ENCODE assay signal across 18 cellular contexts in the genomic region with DNA sequence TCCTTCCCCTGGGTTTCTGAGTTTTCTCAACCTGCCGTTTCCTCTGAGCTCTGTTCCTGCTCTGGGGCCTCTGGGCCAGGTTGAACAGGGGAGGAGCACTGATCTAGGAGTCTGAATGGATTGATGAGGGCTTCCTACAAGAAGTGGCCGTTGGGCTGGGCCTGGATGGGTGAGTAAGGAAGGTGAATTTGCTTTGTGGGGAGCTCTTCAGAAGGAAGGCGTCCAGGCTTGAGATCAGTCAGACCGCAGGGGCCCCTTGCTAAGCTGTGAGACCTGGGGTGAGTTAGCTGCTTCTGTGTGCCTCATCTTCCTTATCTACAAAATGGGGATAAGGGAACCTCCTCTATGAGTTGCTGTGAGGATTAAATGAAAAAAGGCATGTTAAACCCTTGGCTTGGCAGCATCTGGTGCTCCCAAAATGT. TPM values are rescaled to one million over a fixed set of nuclear protein-coding genes. Genes with fewer than 3 reads are reported as not detected.
A peak's percentile ranks its signal among the peaks of the same experiment; 100 is the strongest.
DNase-seq lines count a peak whose midpoint lies in the region; ATAC-seq, FAIRE-seq and TF ChIP-seq lines count a peak whose summit lies in the region.
"Had no signal": no experiment of that assay in that cellular context is flagged by ENCODE, and none has a peak within 500 bp of the region (broad histone marks: within the 10 kb centered on the region; RNA-seq: fewer than 3 reads in every experiment).

No MANE protein-coding gene starts in this region.

- H2AK5ac ChIP-seq in H9 (ENCODE audit: insufficient read length, low read length): no peak overlapping the region

- H3K4me3 ChIP-seq in ascending aorta (no peak overlapping the region), lung (no peak overlapping the region), stomach (no peak overlapping the region)

- no peak overlapping the region for H4K8ac ChIP-seq in H9 (replicated peaks; ENCODE audit: insufficient read length, low read depth, low read length)

- no peak for TF ChIP-seq CTCF in H9 (conservative IDR thresholded peaks at IDR 0.05)
- no peak for TF ChIP-seq CTCF in ascending aorta (IDR thresholded peaks at IDR 0.05)
- no peak for TF ChIP-seq CTCF in lung (IDR thresholded peaks at IDR 0.05; ENCODE audit: control extremely low read depth, extremely low read depth)
- TF ChIP-seq CTCF in stomach (IDR thresholded peaks at IDR 0.05): no peak

- TF ChIP-seq POLR2A in stomach (IDR thresholded peaks at IDR 0.05) (no peak), H54 (IDR thresholded peaks at IDR 0.05; ENCODE audit: low read depth, low read length) (no peak)

- no peaks in the 10 kb centered on the region for H3K36me3 Mint-ChIP-seq in H9 (ENCODE audit: insufficient read depth in 1 of 3, low read depth in 3 of 3)
- H3K36me3 Mint-ChIP-seq: activated CD8-positive, alpha-beta memory T cell treated with anti-CD3 and anti-CD28 coated beads, Interleukin-2, amount 10 ng/mL, durations not matched to agents 7 days and 5 days; activated naive CD4-positive, alpha-beta T cell treated with anti-CD3 and anti-CD28 coated beads, Interleukin-2, amount 50 U/mL, for 24 hours; CD4-positive, CD25-positive, alpha-beta regulatory T cell; naive thymus-derived CD8-positive, alpha-beta T cell had no signal

- no peak overlapping the region for H3K18ac ChIP-seq in H9 (ENCODE audit: insufficient read length, low read depth, low read length)

- H2BK12ac ChIP-seq in H9 (ENCODE audit: insufficient read length, low read depth, low read length): no peak overlapping the region

- ATAC-seq in lung (ENCODE audit: insufficient read depth, low FRiP score): no peak
- ATAC-seq: activated CD8-positive, alpha-beta memory T cell treated with anti-CD3 and anti-CD28 coated beads, Interleukin-2, amount 10 ng/mL, durations not matched to agents 7 days and 5 days; naive thymus-derived CD8-positive, alpha-beta T cell had no signal

- no peak overlapping the region for H2BK15ac ChIP-seq in H9 (ENCODE audit: low read depth, low read length)

- intact Hi-C loops in ascending aorta (cut with DNase I): no loop called here
- intact Hi-C loops in stomach (cut with DNase I; ENCODE audit: low total_unique reads): no loop called here

- no peak overlapping the region for H4K5ac ChIP-seq in H9 (ENCODE audit: insufficient read length, low read depth, low read length)

- H3K27ac Mint-ChIP-seq in H9: peak overlapping the region in 2 of 3 experiments; percentile 11 to 17; a peak in 2 of 7 replicates
- H3K27ac Mint-ChIP-seq: activated CD8-positive, alpha-beta memory T cell treated with anti-CD3 and anti-CD28 coated beads, Interleukin-2, amount 10 ng/mL, durations not matched to agents 7 days and 5 days; activated naive CD4-positive, alpha-beta T cell treated with anti-CD3 and anti-CD28 coated beads, Interleukin-2, amount 50 U/mL, for 24 hours; CD4-positive, CD25-positive, alpha-beta regulatory T cell; naive thymus-derived CD8-positive, alpha-beta T cell had no signal

- FAIRE-seq in H54 (lab: Jason Lieb, UNC): no peak
- FAIRE-seq: GM18507 had no signal

- no peak overlapping the region for H3K4ac ChIP-seq in H9 (ENCODE audit: low read depth, low read length)

- H3K9ac ChIP-seq in H9 (ENCODE audit: extremely low read depth, insufficient read length, low read length): no peak overlapping the region

- H4K91ac ChIP-seq in H9 (ENCODE audit: insufficient read length, low read depth, low read length): no peak overlapping the region

- H2BK5ac ChIP-seq in H9 (ENCODE audit: insufficient read length, low read length): no peak overlapping the region

- no peaks in the 10 kb centered on the region for H4K20me1 ChIP-seq in H9 (ENCODE audit: control insufficient read depth, insufficient read depth, insufficient read length)

- H3K14ac ChIP-seq in H9 (ENCODE audit: insufficient read depth, low read length): no peak overlapping the region

- peaks cover 45 to 60% of the 10 kb centered on the region in 2 experiments for H3K4me1 Mint-ChIP-seq in H9
- H3K4me1 Mint-ChIP-seq: activated CD8-positive, alpha-beta memory T cell treated with anti-CD3 and anti-CD28 coated beads, Interleukin-2, amount 10 ng/mL, durations not matched to agents 7 days and 5 days; activated naive CD4-positive, alpha-beta T cell treated with anti-CD3 and anti-CD28 coated beads, Interleukin-2, amount 50 U/mL, for 24 hours; CD4-positive, CD25-positive, alpha-beta regulatory T cell; naive thymus-derived CD8-positive, alpha-beta T cell had no signal

- H3T11ph ChIP-seq in H9 (ENCODE audit: low read length): no peak overlapping the region

- H3K4me2 ChIP-seq in H9 (ENCODE audit: insufficient read depth, insufficient read length, low read length): no peak overlapping the region

- DNase-seq in H9: no peak
- DNase-seq in ascending aorta (ENCODE audit: low spot score in 2 of 2): no peak
- no peak for DNase-seq in lung (ENCODE audit: low spot score)
- no peak for DNase-seq in stomach
- DNase-seq in H54 (ENCODE audit: insufficient read length, low spot score): no peak
- DNase-seq in NCI-H510A treated with DMSO at 0.1 percent for 48 hours (lab: John Stamatoyannopoulos, UW): no peak
- DNase-seq in medulla oblongata (ENCODE audit: extremely low spot score): no peak
- no peak for DNase-seq in NCI-H345 (lab: John Stamatoyannopoulos, UW)
- DNase-seq: activated CD8-positive, alpha-beta memory T cell treated with anti-CD3 and anti-CD28 coated beads, Interleukin-2, amount 10 ng/mL, durations not matched to agents 7 days and 5 days; CD4-positive, CD25-positive, alpha-beta regulatory T cell; GDM1; naive thymus-derived CD8-positive, alpha-beta T cell; NCI-H1092; NCI-H510A; SIG-M5 had no signal

- no peaks in the 10 kb centered on the region for H3K27me3 ChIP-seq in H9 (ENCODE audit: insufficient read depth, low read length)
- no peaks in the 10 kb centered on the region for H3K27me3 ChIP-seq in ascending aorta
- H3K27me3 ChIP-seq in lung (ENCODE audit: control insufficient read depth, insufficient read depth): no peaks in the 10 kb centered on the region
- H3K27me3 ChIP-seq in stomach: no peaks in the 10 kb centered on the region

- no peak overlapping the region for H3K56ac ChIP-seq in H9 (ENCODE audit: insufficient read length, low read depth, low read length)

- H3K4me3 Mint-ChIP-seq in H9: no peak overlapping the region
- H3K4me3 Mint-ChIP-seq: activated CD8-positive, alpha-beta memory T cell treated with anti-CD3 and anti-CD28 coated beads, Interleukin-2, amount 10 ng/mL, durations not matched to agents 7 days and 5 days; activated naive CD4-positive, alpha-beta T cell treated with anti-CD3 and anti-CD28 coated beads, Interleukin-2, amount 50 U/mL, for 24 hours; CD4-positive, CD25-positive, alpha-beta regulatory T cell; naive thymus-derived CD8-positive, alpha-beta T cell had no signal

- no peaks in the 10 kb centered on the region; the same call in 1 of the 2 replicates for H3K4me1 ChIP-seq in H9 (ENCODE audit: insufficient read depth, low read length)
- peaks cover 56 to 84% of the 10 kb centered on the region in 2 donors for H3K4me1 ChIP-seq in ascending aorta
- peaks cover 21 to 34% of the 10 kb centered on the region in 2 donors for H3K4me1 ChIP-seq in lung (ENCODE audit: control insufficient read depth in 2 of 2, insufficient read depth in 2 of 2, low read length in 2 of 2)
- H3K4me1 ChIP-seq in stomach: peaks cover 80 to 97% (median 94%) of the 10 kb centered on the region in 4 donors

- H3K27ac ChIP-seq in H9 (ENCODE audit: insufficient read length, low read depth, low read length) (no peak overlapping the region), ascending aorta (peak overlapping the region; percentile 95 to 96), lung (ENCODE audit: low read depth in 1 of 2, low read length in 1 of 2) (peak overlapping the region; percentile 86 to 94), stomach (peak overlapping the region; percentile 43 to 90 (median 86))
- H3K27ac ChIP-seq: VCaP had no signal

- H3K23me2 ChIP-seq in H9 (ENCODE audit: insufficient read length, low read depth, low read length, poor library complexity, severe bottlenecking): no peaks in the 10 kb centered on the region

- H3K27me3 Mint-ChIP-seq in H9 (ENCODE audit: low read depth): peaks cover 2% of the 10 kb centered on the region; the same call in 1 of the 2 replicates
- H3K27me3 Mint-ChIP-seq: activated naive CD4-positive, alpha-beta T cell treated with anti-CD3 and anti-CD28 coated beads, Interleukin-2, amount 50 U/mL, for 24 hours had no signal

- H3K23ac ChIP-seq in H9 (ENCODE audit: insufficient read length, low read depth, low read length): no peak overlapping the region

- no peak overlapping the region for H2BK120ac ChIP-seq in H9 (ENCODE audit: low read depth, low read length, poor library complexity, severe bottlenecking)

- no peaks in the 10 kb centered on the region for H3K9me3 Mint-ChIP-seq in H9
- H3K9me3 Mint-ChIP-seq: activated naive CD4-positive, alpha-beta T cell treated with anti-CD3 and anti-CD28 coated beads, Interleukin-2, amount 50 U/mL, for 24 hours; naive thymus-derived CD8-positive, alpha-beta T cell had no signal

- no peaks in the 10 kb centered on the region for H3K9me3 ChIP-seq in H9 (ENCODE audit: control insufficient read depth, low read depth, low read length)
- no peaks in the 10 kb centered on the region for H3K9me3 ChIP-seq in ascending aorta
- H3K9me3 ChIP-seq in lung (ENCODE audit: control insufficient read depth in 2 of 2, insufficient read depth in 1 of 2, low read length in 1 of 2): no peaks in the 10 kb centered on the region
- H3K9me3 ChIP-seq in stomach: no peaks in the 10 kb centered on the region

- no peaks in the 10 kb centered on the region for H3K79me2 ChIP-seq in H9 (ENCODE audit: insufficient read depth, low read length)

- H2BK20ac ChIP-seq in H9 (ENCODE audit: low read depth, low read length, poor library complexity, severe bottlenecking): no peak overlapping the region

- H3K79me1 ChIP-seq in H9 (ENCODE audit: insufficient read depth, low read depth, low read length, poor library complexity, severe bottlenecking): no peaks in the 10 kb centered on the region

- H3K36me3 ChIP-seq in ascending aorta (peaks cover 0 to 3% of the 10 kb centered on the region in 2 donors), lung (ENCODE audit: control insufficient read depth in 2 of 2, insufficient read depth in 2 of 2, low read length in 2 of 2) (no peaks in the 10 kb centered on the region), stomach (no peaks in the 10 kb centered on the region)

- WGBS in H9 (ENCODE audit: extremely low coverage, insufficient read length, low lambda C conversion rate): no CpG with 5 or more reads among the region's 4 CpGs
- WGBS in lung, 2 donors: 69 to 76% methylated on average over 4 of the region's 4 CpGs
- WGBS in stomach, 5 donors: 63 to 69% (median 64%) methylated on average over 4 of the region's 4 CpGs

- no peak for TF ChIP-seq EP300 in stomach (IDR thresholded peaks at IDR 0.05)

- H2AFZ ChIP-seq in H9 (ENCODE audit: low read length): no peak overlapping the region

RNA-seq across cellular contexts. Expression of gene SYNPO, which starts 1.1 kb away (rescaled TPM):
- 1.7 and 1.9 TPM in 2 replicates for total RNA-seq in H9 (2021)
- 128 TPM for total RNA-seq in ascending aorta
- total RNA-seq in lung: 100 to 1,000 TPM in 1 of 2 donors, 10 to 100 TPM in 1; 10.3 to 111 TPM
- 10 to 100 TPM; 41.0 to 43.8 TPM for polyA plus RNA-seq in lung
- total RNA-seq in stomach: 10 to 100 TPM in 3 of 5 donors, 1 to 10 TPM in 2; 3.7 to 52.7 (median 20.1) TPM
- 10 to 100 TPM; 12.6 to 42.3 (median 23.2) TPM for polyA plus RNA-seq in stomach
- polyA plus RNA-seq: CD4-positive, CD25-positive, alpha-beta regulatory T cell; naive thymus-derived CD8-positive, alpha-beta T cell had no signal

RNA-seq across cellular contexts. Expression of gene MYOZ3, which starts 21.7 kb away (rescaled TPM):
- total RNA-seq in H9 (2021): 15.8 and 18.1 TPM in 2 replicates
- total RNA-seq in ascending aorta: 1.1 TPM
- total RNA-seq in lung: 1 to 10 TPM in 1 of 2 donors, under 1 TPM in 1; 0.55 to 2.4 TPM
- polyA plus RNA-seq in lung: under 1 TPM; 0.39 to 0.40 TPM
- total RNA-seq in stomach: under 1 TPM in 1 of 5 donors, not detected in 4; 0.55 TPM
- polyA plus RNA-seq in stomach: 1 to 10 TPM in 1 of 3 donors, under 1 TPM in 2; 0.23 to 1.8 (median 0.50) TPM
- total RNA-seq: activated CD8-positive, alpha-beta memory T cell treated with anti-CD3 and anti-CD28 coated beads, Interleukin-2, amount 10 ng/mL, durations not matched to agents 7 days and 5 days; CD4-positive, CD25-positive, alpha-beta regulatory T cell; naive thymus-derived CD8-positive, alpha-beta T cell had no signal
